ENCODE assay signal across 11 cellular contexts in the genomic region with DNA sequence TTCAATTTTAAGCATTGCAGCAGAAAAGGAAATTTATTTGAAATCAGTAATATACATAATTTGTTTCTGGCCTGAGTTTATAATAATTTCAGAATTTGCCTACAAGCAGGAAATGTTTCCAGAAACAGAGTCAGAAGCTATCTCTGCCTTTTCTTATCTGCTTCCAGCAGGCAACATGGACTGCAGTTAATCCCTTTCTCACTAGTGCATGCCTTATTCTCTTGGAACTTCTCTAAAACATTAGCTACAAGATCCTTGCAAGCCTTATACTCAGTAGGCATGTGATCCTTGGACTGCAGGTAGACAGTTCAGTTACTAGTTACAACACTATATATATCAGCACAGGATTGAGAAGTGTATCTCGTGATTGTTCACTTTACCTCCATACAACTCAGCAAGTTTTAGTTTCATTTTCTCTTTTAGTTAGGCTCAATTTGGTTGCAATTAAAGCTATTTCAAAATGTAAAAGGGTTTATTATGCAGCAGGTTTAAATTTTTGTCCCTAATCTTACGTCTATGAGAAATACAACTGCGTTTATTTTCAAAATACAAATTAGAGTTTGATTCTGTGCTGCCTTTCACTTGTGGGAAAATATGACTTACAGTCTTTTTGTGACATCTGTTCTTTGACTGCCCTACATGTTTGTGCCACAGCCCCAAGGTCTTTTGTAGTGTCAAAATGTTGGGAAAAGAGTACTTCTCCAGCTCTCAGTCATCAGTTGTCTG.
DNase-seq lines count a peak whose midpoint lies in the region; ATAC-seq and TF ChIP-seq lines count a peak whose summit lies in the region.
"Had no signal": no experiment of that assay in that cellular context is flagged by ENCODE, and none has a peak within 500 bp of the region (broad histone marks: within the 10 kb centered on the region; RNA-seq: fewer than 3 reads in every experiment).

No MANE protein-coding gene starts in this region.

- in situ Hi-C loops in Panc1 (cut with HindIII; ENCODE audit: low pct_unique_long_range_greater_than_20kb, low sequenced_read_pairs): no loop called here

- H3K4me1 ChIP-seq in Panc1 (ENCODE audit: control insufficient read depth, insufficient read depth, low read length): no peaks in the 10 kb centered on the region
- H3K4me1 ChIP-seq in rectal smooth muscle tissue (ENCODE audit: control insufficient read depth, insufficient read depth, low read length): no peaks in the 10 kb centered on the region

- POLR2A ChIA-PET in Panc1 (lab: Charles Lee): no interaction called here

- no TSS peak for BruUV-seq in Panc1 (replicated peaks; lab: Mats Ljungman, UMichigan)

- CTCF ChIA-PET in Panc1 (lab: Charles Lee): no interaction called here

- TF ChIP-seq CTCF in Panc1 (IDR thresholded peaks at IDR 0.05) (no peak), fibroblast of mammary gland (conservative IDR thresholded peaks at IDR 0.05; ENCODE audit: control insufficient read depth, insufficient read depth, low read depth, low read length) (no peak)

- DNase-seq in NCI-H1694 treated with DMSO at 0.1 percent for 48 hours (lab: John Stamatoyannopoulos, UW) (peak; percentile 55), NCI-H1694 (lab: John Stamatoyannopoulos, UW) (no peak), Panc1 (ENCODE audit: low read depth, low spot score) (no peak), fibroblast of mammary gland (ENCODE audit: low read depth) (peak; percentile 0), NCI-H1105 (lab: John Stamatoyannopoulos, UW) (no peak), D341Med (ENCODE audit: low spot score) (no peak), NCI-H187 (lab: John Stamatoyannopoulos, UW) (no peak)
- DNase-seq: activated CD4-positive, alpha-beta T cell treated with anti-CD3 and anti-CD28 coated beads for 36 hours; activated naive CD8-positive, alpha-beta T cell treated with anti-CD3 and anti-CD28 coated beads for 36 hours; KBM-7 had no signal

- peak overlapping the region; percentile 19 to 28; a peak in 2 of 4 replicates for H3K4me3 ChIP-seq in Panc1 (ENCODE audit: low read depth in 2 of 2, low read length in 2 of 2)
- no peak overlapping the region for H3K4me3 ChIP-seq in fibroblast of mammary gland (ENCODE audit: control insufficient read depth, low read depth, low read length)
- H3K4me3 ChIP-seq in rectal smooth muscle tissue (ENCODE audit: low read length): peak overlapping the region; percentile 30

- no peak overlapping the region for H3K9ac ChIP-seq in rectal smooth muscle tissue (ENCODE audit: low read length)

- intact Hi-C loops in Panc1 (cut with micrococcal nuclease; ENCODE audit: unreplicated experiment): no loop called here

- ATAC-seq in Panc1: no peak
- ATAC-seq: activated CD4-positive, alpha-beta T cell treated with anti-CD3 and anti-CD28 coated beads for 36 hours had no signal

- H3K36me3 ChIP-seq in Panc1 (ENCODE audit: control insufficient read depth, insufficient read depth, low read length) (no peaks in the 10 kb centered on the region), rectal smooth muscle tissue (ENCODE audit: control insufficient read depth, insufficient read depth, low read length) (no peaks in the 10 kb centered on the region)

- H3K9me3 ChIP-seq in Panc1 (ENCODE audit: control insufficient read depth, insufficient read depth, low read depth, low read length): no peaks in the 10 kb centered on the region

- H3K27ac ChIP-seq in Panc1 (ENCODE audit: low read length) (peak overlapping the region; percentile 54; the same call in 1 of the 2 replicates), rectal smooth muscle tissue (ENCODE audit: low read depth, low read length) (no peak overlapping the region)

- H3K27me3 ChIP-seq in Panc1 (ENCODE audit: control insufficient read depth, insufficient read depth, low read length): no peaks in the 10 kb centered on the region
- H3K27me3 ChIP-seq in rectal smooth muscle tissue (ENCODE audit: control insufficient read depth, insufficient read depth, low read length): no peaks in the 10 kb centered on the region

Comparison
In these comparisons a context has a peak if more than half of its experiments do, and no peak if none do; other contexts are left out.
1. DNase-seq: peak in NCI-H1694 treated with DMSO at 0.1 percent for 48 hours (single experiment) and fibroblast of mammary gland (single experiment); none in NCI-H1694 (single experiment), Panc1 (single experiment), NCI-H1105 (single experiment), D341Med (single experiment) and NCI-H187 (0 of 2).